Comparison of ENCODE assay signal across 8 cellular contexts in the genomic region with DNA sequence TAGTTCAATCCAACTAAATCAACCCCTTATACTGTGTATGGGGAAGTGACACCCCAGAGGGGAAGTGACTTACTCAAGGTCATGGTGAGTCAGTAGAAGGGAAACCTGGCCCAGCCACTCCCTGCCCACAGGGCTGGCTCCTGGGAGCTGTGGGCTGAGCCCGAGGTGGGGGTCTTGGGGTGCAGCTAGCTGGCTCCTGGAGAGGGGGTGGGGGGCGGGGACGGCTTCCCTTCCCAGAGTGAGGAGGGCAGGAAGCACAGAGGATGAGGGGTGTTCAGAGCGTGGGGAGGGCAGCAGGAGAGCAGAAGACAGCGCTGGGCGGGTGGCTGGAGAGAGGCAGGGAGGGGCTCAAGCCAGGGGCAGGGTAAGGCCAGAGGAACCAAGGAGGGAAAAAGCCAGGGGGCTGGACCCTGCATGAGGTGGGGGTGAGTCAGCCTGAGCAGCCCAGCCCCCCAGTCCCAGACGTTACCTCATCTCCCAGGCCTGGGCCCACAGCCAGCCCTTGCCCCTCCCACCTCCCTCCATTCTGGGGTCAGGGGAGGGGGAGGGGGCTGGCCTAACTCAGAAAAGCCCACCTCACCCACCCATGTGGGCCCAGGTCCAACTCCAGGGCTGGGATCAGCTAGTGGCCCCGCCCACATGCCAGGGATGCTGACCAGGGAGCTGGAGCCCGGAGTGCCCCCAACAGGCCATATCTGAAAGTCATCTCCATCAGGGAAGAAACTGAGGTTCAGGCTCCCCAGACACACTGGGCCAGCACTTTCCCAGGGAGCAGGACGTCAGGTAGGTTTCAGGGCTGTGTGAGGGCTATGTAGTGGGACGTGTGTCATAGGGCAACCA. TPM values are rescaled to one million over a fixed set of nuclear protein-coding genes. Genes with fewer than 3 reads are reported as not detected.
DNase-seq lines count a peak whose midpoint lies in the region; ATAC-seq and TF ChIP-seq lines count a peak whose summit lies in the region.

No MANE protein-coding gene starts in this region.

- H3K4me1 ChIP-seq in gastrocnemius medialis, result peaks cover 47 to 60% of the 10 kb centered on the region in 2 donors

- peak in 1 of 5 experiments; percentile 25 for TF ChIP-seq CTCF in gastrocnemius medialis (IDR thresholded peaks at IDR 0.05 in 4 of 5, conservative IDR thresholded peaks at IDR 0.05 in 1 of 5)

- H3K4me3 Mint-ChIP-seq in activated T-helper 17 cell treated with anti-CD3 and anti-CD28 coated beads, Interleukin-2, amount 50 U/mL, for 72 hours, result peak overlapping the region; percentile 86

- DNase-seq in EL (peak; percentile 94), LoVo (ENCODE audit: low spot score) (peak; percentile 61), left ventricle myocardium superior (peak; percentile 70), gastrocnemius medialis (peak in 1 of 2 donors; percentile 54), cerebellum (ENCODE audit: low spot score) (no peak), NCI-H748 (lab: John Stamatoyannopoulos, UW; ENCODE audit: unreplicated experiment) (no peak)

- intact Hi-C loops in left ventricle myocardium superior (cut with micrococcal nuclease) (no loop called here), gastrocnemius medialis (cut with DNase I; ENCODE audit: low total_unique reads) (no loop called here)

- no peaks in the 10 kb centered on the region for H3K27me3 Mint-ChIP-seq in activated T-helper 17 cell treated with anti-CD3 and anti-CD28 coated beads, Interleukin-2, amount 50 U/mL, for 72 hours

- H3K27ac Mint-ChIP-seq in activated T-helper 17 cell treated with anti-CD3 and anti-CD28 coated beads, Interleukin-2, amount 50 U/mL, for 72 hours, result peak overlapping the region; percentile 70

- H3K9me3 Mint-ChIP-seq in activated T-helper 17 cell treated with anti-CD3 and anti-CD28 coated beads, Interleukin-2, amount 50 U/mL, for 72 hours, result no peaks in the 10 kb centered on the region

- no peaks in the 10 kb centered on the region for H3K9me3 ChIP-seq in gastrocnemius medialis

- ATAC-seq in activated T-helper 17 cell treated with anti-CD3 and anti-CD28 coated beads, Interleukin-2, amount 50 U/mL, for 72 hours (replicated peaks), result peak; percentile 59
- ATAC-seq in left ventricle myocardium superior (peak; percentile 1), gastrocnemius medialis (no peak), HG02623 (IDR thresholded peaks at IDR 0.05; ENCODE audit: unreplicated experiment) (no peak)

- no peaks in the 10 kb centered on the region for H3K27me3 ChIP-seq in gastrocnemius medialis

- H3K4me3 ChIP-seq in gastrocnemius medialis, result peak overlapping the region in 3 of 4 donors; percentile 70 to 87 (median 80)

- peak overlapping the region; percentile 96 to 99 (median 98) for H3K27ac ChIP-seq in gastrocnemius medialis

- in situ Hi-C loops in gastrocnemius medialis (cut with MboI; ENCODE audit: low sequenced_read_pairs in 4 of 4), result no loop called here

- peaks cover 17% of the 10 kb centered on the region for H3K36me3 Mint-ChIP-seq in activated T-helper 17 cell treated with anti-CD3 and anti-CD28 coated beads, Interleukin-2, amount 50 U/mL, for 72 hours (ENCODE audit: low read depth)

- peaks cover 16% of the 10 kb centered on the region for H3K4me1 Mint-ChIP-seq in activated T-helper 17 cell treated with anti-CD3 and anti-CD28 coated beads, Interleukin-2, amount 50 U/mL, for 72 hours

- TF ChIP-seq POLR2A in gastrocnemius medialis (IDR thresholded peaks at IDR 0.05), result no peak

- peaks cover 0 to 22% of the 10 kb centered on the region in 2 donors for H3K36me3 ChIP-seq in gastrocnemius medialis

RNA-seq across cellular contexts. Expression of a gene that starts 2.8 kb away (rescaled TPM):
- 10 to 100 TPM; 34.9 to 38.8 TPM for total RNA-seq in activated T-helper 17 cell treated with anti-CD3 and anti-CD28 coated beads, Interleukin-2, amount 50 U/mL, for 72 hours
- 35.1 TPM for total RNA-seq in left ventricle myocardium superior
- 100 to 1,000 TPM; 132 to 244 (median 220) TPM for total RNA-seq in gastrocnemius medialis
- 10.4 TPM for total RNA-seq in cerebellum

RNA-seq across cellular contexts. Expression of a gene that starts 15.1 kb away (rescaled TPM):
- 10 to 100 TPM in 1 of 2 donors, 1 to 10 TPM in 1; 5.6 to 13.7 TPM for total RNA-seq in activated T-helper 17 cell treated with anti-CD3 and anti-CD28 coated beads, Interleukin-2, amount 50 U/mL, for 72 hours
- total RNA-seq in left ventricle myocardium superior (3.4 TPM), gastrocnemius medialis (1 to 10 TPM; 2.1 to 5.1 (median 2.9) TPM), cerebellum (6.4 TPM)

RNA-seq across cellular contexts. Expression of a gene that starts 21.1 kb away (rescaled TPM):
- 1 to 10 TPM; 2.3 to 3.1 TPM for total RNA-seq in activated T-helper 17 cell treated with anti-CD3 and anti-CD28 coated beads, Interleukin-2, amount 50 U/mL, for 72 hours
- total RNA-seq in left ventricle myocardium superior (22.4 TPM), gastrocnemius medialis (10 to 100 TPM; 16.3 to 27.5 (median 23.2) TPM), cerebellum (139 TPM)

RNA-seq across cellular contexts. Expression of a gene that starts 22.2 kb away (rescaled TPM):
- total RNA-seq in activated T-helper 17 cell treated with anti-CD3 and anti-CD28 coated beads, Interleukin-2, amount 50 U/mL, for 72 hours, result 100 to 1,000 TPM; 116 to 149 TPM
- total RNA-seq in left ventricle myocardium superior (29.8 TPM), gastrocnemius medialis (100 to 1,000 TPM in 1 of 4 donors, 10 to 100 TPM in 3; 47.1 to 105 (median 62.3) TPM), cerebellum (50.5 TPM)

RNA-seq across cellular contexts. Expression of a gene that starts 48.0 kb away (rescaled TPM):
- 10 to 100 TPM in 1 of 2 donors, 1 to 10 TPM in 1; 8.2 to 13.6 TPM for total RNA-seq in activated T-helper 17 cell treated with anti-CD3 and anti-CD28 coated beads, Interleukin-2, amount 50 U/mL, for 72 hours
- total RNA-seq in left ventricle myocardium superior (0.40 TPM), gastrocnemius medialis (1 to 10 TPM in 2 of 4 donors, under 1 TPM in 1, not detected in 1; 0.63 to 2.0 (median 1.4) TPM), cerebellum (5.9 TPM)

Comparison
In these comparisons a context has a peak if more than half of its experiments do, and no peak if none do; other contexts are left out.
1. DNase-seq: peak in EL (single experiment), LoVo (single experiment) and left ventricle myocardium superior (single experiment); none in cerebellum (single experiment) and NCI-H748 (single experiment).
2. ATAC-seq: peak in activated T-helper 17 cell treated with anti-CD3 and anti-CD28 coated beads, Interleukin-2, amount 50 U/mL, for 72 hours (single experiment) and left ventricle myocardium superior (single experiment); none in gastrocnemius medialis (0 of 2) and HG02623 (single experiment).